ENCODE assay signal across 18 cellular contexts in genomic region chr16:66137853-66138252, GRCh38.
A peak's percentile ranks its signal among the peaks of the same experiment; 100 is the strongest.
DNase-seq lines count a peak whose midpoint lies in the region; ATAC-seq and TF ChIP-seq lines count a peak whose summit lies in the region.
"Had no signal": no experiment of that assay in that cellular context is flagged by ENCODE, and none has a peak within 500 bp of the region (broad histone marks: within the 10 kb centered on the region; RNA-seq: fewer than 3 reads in every experiment).

No MANE protein-coding gene starts in this region.

- WGBS in GM23248 (ENCODE audit: low coverage in 1 of 2, low lambda C conversion rate in 2 of 2, missing lambda C conversion rate in 2 of 2), 2 experiments: 65 to 68% methylated on average over 3 of the region's 3 CpGs
- WGBS in gastroesophageal sphincter (ENCODE audit: low coverage in 1 of 2), 2 donors: 64 to 91% methylated on average over 2 to 3 of the region's 3 CpGs

- peaks cover 44% of the 10 kb centered on the region for H3K4me1 Mint-ChIP-seq in chondrocyte (ENCODE audit: low read depth)
- peaks cover 31% of the 10 kb centered on the region for H3K4me1 Mint-ChIP-seq in osteocyte (ENCODE audit: unreplicated experiment)
- H3K4me1 Mint-ChIP-seq: CD4-positive, alpha-beta memory T cell; IgD-negative memory B cell had no signal

- in situ Hi-C loops in GM23248 (cut with MboI): no loop called here

- H4K20me1 ChIP-seq in Karpas-422 (ENCODE audit: insufficient read depth, low read depth, low read length) (no peaks in the 10 kb centered on the region), GM23248 (ENCODE audit: insufficient read depth) (no peaks in the 10 kb centered on the region)

- H3K27ac ChIP-seq in Karpas-422 (ENCODE audit: low read length) (no peak overlapping the region), GM23248 (no peak overlapping the region), gastroesophageal sphincter (no peak overlapping the region)
- H3K27ac ChIP-seq: KMS-11 had no signal

- H3K9ac ChIP-seq in Karpas-422 (ENCODE audit: low read length): no peak overlapping the region
- H3K9ac ChIP-seq in GM23248: no peak overlapping the region
- H3K9ac ChIP-seq: KMS-11 had no signal

- H3K9me3 Mint-ChIP-seq in chondrocyte (ENCODE audit: low read depth) (no peaks in the 10 kb centered on the region), osteocyte (ENCODE audit: unreplicated experiment) (no peaks in the 10 kb centered on the region)
- H3K9me3 Mint-ChIP-seq: CD14-positive monocyte; CD4-positive, alpha-beta memory T cell; IgD-negative memory B cell had no signal

- no peak overlapping the region for H2AFZ ChIP-seq in Karpas-422 (ENCODE audit: low read length)
- no peak overlapping the region for H2AFZ ChIP-seq in GM23248

- no peaks in the 10 kb centered on the region for H3K36me3 ChIP-seq in Karpas-422 (ENCODE audit: insufficient read depth, low read length)
- no peaks in the 10 kb centered on the region for H3K36me3 ChIP-seq in GM23248 (ENCODE audit: low read depth)
- no peaks in the 10 kb centered on the region for H3K36me3 ChIP-seq in gastroesophageal sphincter
- H3K36me3 ChIP-seq: BE2C, HAP-1 had no signal

- H3K36me3 Mint-ChIP-seq in chondrocyte (ENCODE audit: low read depth): no peaks in the 10 kb centered on the region
- H3K36me3 Mint-ChIP-seq in osteocyte (ENCODE audit: unreplicated experiment): no peaks in the 10 kb centered on the region
- H3K36me3 Mint-ChIP-seq: CD14-positive monocyte; CD4-positive, alpha-beta memory T cell had no signal

- H3K9me2 ChIP-seq in Karpas-422 (replicated peaks; ENCODE audit: insufficient read depth, low read length): no peaks in the 10 kb centered on the region
- no peaks in the 10 kb centered on the region for H3K9me2 ChIP-seq in GM23248 (ENCODE audit: insufficient read depth)

- POLR2A ChIA-PET in HEK293T (lab: Yijun Ruan, JAX): no interaction called here

- H3K27me3 Mint-ChIP-seq in chondrocyte (ENCODE audit: low read depth) (no peaks in the 10 kb centered on the region), osteocyte (ENCODE audit: unreplicated experiment) (no peaks in the 10 kb centered on the region)

- no peak for TF ChIP-seq POLR2A in gastroesophageal sphincter (IDR thresholded peaks at IDR 0.05)

- no peak overlapping the region for H3K4me2 ChIP-seq in Karpas-422 (ENCODE audit: low read depth, low read length, poor library complexity, severe bottlenecking)
- H3K4me2 ChIP-seq in GM23248 (ENCODE audit: unreplicated experiment): no peak overlapping the region
- H3K4me2 ChIP-seq: KMS-11 had no signal

- H3K27ac Mint-ChIP-seq in chondrocyte (ENCODE audit: unreplicated experiment): peak overlapping the region; percentile 82
- H3K27ac Mint-ChIP-seq in osteocyte (ENCODE audit: unreplicated experiment): peak overlapping the region; percentile 56
- H3K27ac Mint-ChIP-seq: CD14-positive monocyte, IgD-negative memory B cell had no signal

- H3K4me3 ChIP-seq in Karpas-422 (ENCODE audit: low read length) (no peak overlapping the region), GM23248 (no peak overlapping the region), gastroesophageal sphincter (no peak overlapping the region)
- H3K4me3 ChIP-seq: HAP-1 had no signal

- CTCF ChIA-PET in HEK293T (lab: Yijun Ruan, JAX): no interaction called here

- H3K4me1 ChIP-seq in Karpas-422 (ENCODE audit: low read length) (no peaks in the 10 kb centered on the region), GM23248 (ENCODE audit: insufficient read depth) (no peaks in the 10 kb centered on the region), gastroesophageal sphincter (peaks cover 0 to 17% (median 8%) of the 10 kb centered on the region in 3 donors)
- H3K4me1 ChIP-seq: HAP-1 had no signal

- H3K4me3 Mint-ChIP-seq in chondrocyte (ENCODE audit: unreplicated experiment): no peak overlapping the region
- no peak overlapping the region for H3K4me3 Mint-ChIP-seq in osteocyte (ENCODE audit: unreplicated experiment)
- H3K4me3 Mint-ChIP-seq: CD14-positive monocyte; CD4-positive, alpha-beta memory T cell; IgD-negative memory B cell had no signal

- ATAC-seq in HG03025 (IDR thresholded peaks at IDR 0.05; ENCODE audit: low FRiP score, unreplicated experiment): no peak
- ATAC-seq in GM18520 (IDR thresholded peaks at IDR 0.05; ENCODE audit: unreplicated experiment): no peak
- no peak for ATAC-seq in gastroesophageal sphincter

- DNase-seq in HEK293T (ENCODE audit: extremely low spot score) (no peak), Karpas-422 (peak; percentile 4), chondrocyte (ENCODE audit: low spot score) (no peak), osteocyte (ENCODE audit: extremely low spot score, unreplicated experiment) (no peak), GM23248 (no peak)
- DNase-seq: ACHN; BE2C; Calu3; CD4-positive, alpha-beta memory T cell; DMS79 treated with DMSO at 0.1 percent for 48 hours; GF-D8 had no signal

- H3K27me3 ChIP-seq in Karpas-422 (ENCODE audit: low read length) (no peaks in the 10 kb centered on the region), GM23248 (replicated peaks; ENCODE audit: insufficient read depth) (no peaks in the 10 kb centered on the region), gastroesophageal sphincter (no peaks in the 10 kb centered on the region)
- H3K27me3 ChIP-seq: BE2C had no signal

- TF ChIP-seq EP300 in gastroesophageal sphincter (IDR thresholded peaks at IDR 0.05): no peak

- H3K79me2 ChIP-seq in Karpas-422 (ENCODE audit: low read length): no peaks in the 10 kb centered on the region
- no peaks in the 10 kb centered on the region for H3K79me2 ChIP-seq in GM23248 (ENCODE audit: insufficient read depth)

- no peaks in the 10 kb centered on the region for H3K9me3 ChIP-seq in Karpas-422 (ENCODE audit: low read length)
- no peaks in the 10 kb centered on the region for H3K9me3 ChIP-seq in GM23248 (ENCODE audit: low read depth)
- no peaks in the 10 kb centered on the region for H3K9me3 ChIP-seq in gastroesophageal sphincter
- H3K9me3 ChIP-seq: BE2C, HAP-1 had no signal

- no peaks in the 10 kb centered on the region for H3F3A ChIP-seq in GM23248 (ENCODE audit: insufficient read depth)

- TF ChIP-seq CTCF in chondrocyte (IDR thresholded peaks at IDR 0.05): no peak
- no peak for TF ChIP-seq CTCF in osteocyte (IDR thresholded peaks at IDR 0.05)
- TF ChIP-seq CTCF in gastroesophageal sphincter (IDR thresholded peaks at IDR 0.05): no peak

TF ChIP-seq in HEK293T, 16 proteins besides CTCF, POLR2A, EP300 and RAD21:
- TF ChIP-seq, protein P1, sequence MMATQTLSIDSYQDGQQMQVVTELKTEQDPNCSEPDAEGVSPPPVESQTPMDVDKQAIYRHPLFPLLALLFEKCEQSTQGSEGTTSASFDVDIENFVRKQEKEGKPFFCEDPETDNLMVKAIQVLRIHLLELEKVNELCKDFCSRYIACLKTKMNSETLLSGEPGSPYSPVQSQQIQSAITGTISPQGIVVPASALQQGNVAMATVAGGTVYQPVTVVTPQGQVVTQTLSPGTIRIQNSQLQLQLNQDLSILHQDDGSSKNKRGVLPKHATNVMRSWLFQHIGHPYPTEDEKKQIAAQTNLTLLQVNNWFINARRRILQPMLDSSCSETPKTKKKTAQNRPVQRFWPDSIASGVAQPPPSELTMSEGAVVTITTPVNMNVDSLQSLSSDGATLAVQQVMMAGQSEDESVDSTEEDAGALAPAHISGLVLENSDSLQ (IDR thresholded peaks at IDR 0.05): 0 out of 2 replicates have a peak, but pooled peaks have one; percentile 31
- TF ChIP-seq FOXM1 (IDR thresholded peaks at IDR 0.05; ENCODE audit: borderline replicate concordance): no peak
